In genomic region chr1:36425791-36426190, GRCh38 we compare ENCODE assay signal across 31 cellular contexts. TPM values are rescaled to one million over a fixed set of nuclear protein-coding genes. Genes with fewer than 3 reads are reported as not detected.
DNase-seq lines count a peak whose midpoint lies in the region; ATAC-seq and TF ChIP-seq lines count a peak whose summit lies in the region.
"Had no signal": no experiment of that assay in that cellular context is flagged by ENCODE, and none has a peak within 500 bp of the region (broad histone marks: within the 10 kb centered on the region; RNA-seq: fewer than 3 reads in every experiment).

No MANE protein-coding gene starts in this region.

- H3K36me3 Mint-ChIP-seq in activated CD4-positive, alpha-beta T cell treated with anti-CD3 and anti-CD28 coated beads for 36 hours (ENCODE audit: low read depth): no peaks in the 10 kb centered on the region
- H3K36me3 Mint-ChIP-seq in activated CD4-positive, alpha-beta T cell treated with anti-CD3 and anti-CD28 coated beads, Interleukin-2, amount 10 ng/mL, durations not matched to agents 24 days and 14 days (ENCODE audit: low read depth): no peaks in the 10 kb centered on the region

- intact Hi-C loops in activated CD4-positive, alpha-beta T cell treated with anti-CD3 and anti-CD28 coated beads for 36 hours (cut with DNase I, micrococcal nuclease): no loop called here
- intact Hi-C loops in activated CD4-positive, alpha-beta T cell treated with anti-CD3 and anti-CD28 coated beads, Interleukin-2, amount 10 ng/mL, durations not matched to agents 24 days and 14 days (cut with micrococcal nuclease): no loop called here
- intact Hi-C loops in PC-3 (cut with micrococcal nuclease): no loop called here

- H3K4me1 ChIP-seq in PC-3 (ENCODE audit: insufficient read depth, low read length) (peaks cover 11% of the 10 kb centered on the region), foreskin keratinocyte (peaks cover 6% of the 10 kb centered on the region), smooth muscle cell (ENCODE audit: low read depth) (no peaks in the 10 kb centered on the region)
- H3K4me1 ChIP-seq: Caco-2, pancreas, vagina had no signal

- H3K36me3 ChIP-seq in PC-3 (ENCODE audit: low read depth, low read length) (no peaks in the 10 kb centered on the region), smooth muscle cell (ENCODE audit: low read depth) (no peaks in the 10 kb centered on the region)

- WGBS in smooth muscle cell (ENCODE audit: low lambda C conversion rate): 73% methylated on average over 4 of the region's 4 CpGs

- H3K9ac ChIP-seq in PC-3 (ENCODE audit: low read length): no peak overlapping the region
- peak overlapping the region; percentile 11 for H3K9ac ChIP-seq in smooth muscle cell (ENCODE audit: low read depth)

- no peaks in the 10 kb centered on the region for H3K9me3 Mint-ChIP-seq in activated CD4-positive, alpha-beta T cell treated with anti-CD3 and anti-CD28 coated beads for 36 hours (ENCODE audit: low read depth)
- H3K9me3 Mint-ChIP-seq in activated CD4-positive, alpha-beta T cell treated with anti-CD3 and anti-CD28 coated beads, Interleukin-2, amount 10 ng/mL, durations not matched to agents 24 days and 14 days: no peaks in the 10 kb centered on the region
- H3K9me3 Mint-ChIP-seq: GM23338; HFFc6; stimulated activated memory B cell treated with anti-CD40 and anti-IgM and Interleukin-4, amounts not matched to agents 10 μg/mL and 1 μg/mL and 100 μg/mL, for 72 hours; T-helper 1 cell treated with Interleukin-12 subunit alpha and Interleukin-12 subunit beta and Interleukin-4 antibody, amounts not matched to agents 30 μg/mL and 1 μg/mL, for 36 hours had no signal

- peak; percentile 66 for ATAC-seq in activated CD4-positive, alpha-beta T cell treated with anti-CD3 and anti-CD28 coated beads for 36 hours
- ATAC-seq in PC-3: peak; percentile 64
- peak; percentile 97 for ATAC-seq in foreskin keratinocyte
- ATAC-seq in HG03520 (IDR thresholded peaks at IDR 0.05; ENCODE audit: unreplicated experiment): no peak
- ATAC-seq: GM23338; HepG2; pancreas; stimulated activated memory B cell treated with anti-CD40 and anti-IgM and Interleukin-4, amounts not matched to agents 10 μg/mL and 1 μg/mL and 100 μg/mL, for 72 hours had no signal

- H3K27me3 ChIP-seq in PC-3 (ENCODE audit: low read length): no peaks in the 10 kb centered on the region
- no peaks in the 10 kb centered on the region for H3K27me3 ChIP-seq in foreskin keratinocyte
- H3K27me3 ChIP-seq in smooth muscle cell (ENCODE audit: low read depth): no peaks in the 10 kb centered on the region
- H3K27me3 ChIP-seq: pancreas, testis, vagina had no signal

- no peak overlapping the region for H3K27ac Mint-ChIP-seq in activated CD4-positive, alpha-beta T cell treated with anti-CD3 and anti-CD28 coated beads for 36 hours
- no peak overlapping the region for H3K27ac Mint-ChIP-seq in activated CD4-positive, alpha-beta T cell treated with anti-CD3 and anti-CD28 coated beads, Interleukin-2, amount 10 ng/mL, durations not matched to agents 24 days and 14 days
- H3K27ac Mint-ChIP-seq: GM23338; HFFc6; stimulated activated memory B cell treated with anti-CD40 and anti-IgM and Interleukin-4, amounts not matched to agents 10 μg/mL and 1 μg/mL and 100 μg/mL, for 72 hours; T-helper 1 cell treated with Interleukin-12 subunit alpha and Interleukin-12 subunit beta and Interleukin-4 antibody, amounts not matched to agents 30 μg/mL and 1 μg/mL, for 36 hours had no signal

- H3K9me3 ChIP-seq in PC-3 (ENCODE audit: low read length) (no peaks in the 10 kb centered on the region), smooth muscle cell (replicated peaks; ENCODE audit: low read depth) (no peaks in the 10 kb centered on the region)
- H3K9me3 ChIP-seq: Caco-2, pancreas, testis, vagina had no signal

- CTCF ChIA-PET in activated CD4-positive, alpha-beta T cell treated with anti-CD3 and anti-CD28 coated beads for 36 hours (lab: Charles Lee): interaction anchor here (0.5 to 5.1 kb wide), 5 partner anchors 21 to 141 kb away, joined by 3 to 45 read pairs (median 3); no protein-coding TSS in a partner anchor
- CTCF ChIA-PET in PC-3 (lab: Charles Lee): no interaction called here

- H3K27ac ChIP-seq in PC-3 (ENCODE audit: low read length) (no peak overlapping the region), foreskin keratinocyte (no peak overlapping the region), smooth muscle cell (ENCODE audit: low read depth) (peak overlapping the region; percentile 65)
- H3K27ac ChIP-seq: 22Rv1, C4-2B, HL-60, pancreas, SK-N-MC, testis, vagina had no signal

- no peak overlapping the region for H3K4me3 Mint-ChIP-seq in activated CD4-positive, alpha-beta T cell treated with anti-CD3 and anti-CD28 coated beads for 36 hours
- no peak overlapping the region for H3K4me3 Mint-ChIP-seq in activated CD4-positive, alpha-beta T cell treated with anti-CD3 and anti-CD28 coated beads, Interleukin-2, amount 10 ng/mL, durations not matched to agents 24 days and 14 days
- H3K4me3 Mint-ChIP-seq: GM23338; HFFc6; stimulated activated memory B cell treated with anti-CD40 and anti-IgM and Interleukin-4, amounts not matched to agents 10 μg/mL and 1 μg/mL and 100 μg/mL, for 72 hours; T-helper 1 cell treated with Interleukin-12 subunit alpha and Interleukin-12 subunit beta and Interleukin-4 antibody, amounts not matched to agents 30 μg/mL and 1 μg/mL, for 36 hours had no signal

- no peaks in the 10 kb centered on the region for H3K9me2 ChIP-seq in PC-3 (replicated peaks; ENCODE audit: low read length)

- H2AFZ ChIP-seq in PC-3 (ENCODE audit: low read length) (no peak overlapping the region), smooth muscle cell (ENCODE audit: low read depth) (no peak overlapping the region)
- H2AFZ ChIP-seq: GM23338 had no signal

- H3K4me2 ChIP-seq in PC-3 (ENCODE audit: low read length): peak overlapping the region; percentile 23; the same call in 1 of the 2 replicates
- no peak overlapping the region for H3K4me2 ChIP-seq in smooth muscle cell
- H3K4me2 ChIP-seq: GM23338 had no signal

- H4K20me1 ChIP-seq in PC-3 (ENCODE audit: low read length) (no peaks in the 10 kb centered on the region), smooth muscle cell (ENCODE audit: low read depth) (no peaks in the 10 kb centered on the region)

- no peak overlapping the region for H3K4me3 ChIP-seq in PC-3 (ENCODE audit: low read length)
- no peak overlapping the region for H3K4me3 ChIP-seq in smooth muscle cell
- H3K4me3 ChIP-seq: GM23338, pancreas, SK-N-MC, testis, vagina had no signal

- no TSS peak for BruUV-seq in PC-3 (replicated peaks; lab: Mats Ljungman, UMichigan)

- TF ChIP-seq CTCF in PC-3 (conservative IDR thresholded peaks at IDR 0.05; ENCODE audit: low read depth, low read length): no peak
- TF ChIP-seq CTCF in foreskin keratinocyte (conservative IDR thresholded peaks at IDR 0.05): no peak
- no peak for TF ChIP-seq CTCF in smooth muscle cell (IDR thresholded peaks at IDR 0.05; ENCODE audit: borderline replicate concordance, insufficient read depth, poor library complexity, severe bottlenecking)

- POLR2A ChIA-PET in activated CD4-positive, alpha-beta T cell treated with anti-CD3 and anti-CD28 coated beads for 36 hours (lab: Charles Lee): no interaction called here
- POLR2A ChIA-PET in PC-3 (lab: Charles Lee; ENCODE audit: unreplicated experiment): no interaction called here

- H3K79me2 ChIP-seq in PC-3 (ENCODE audit: low read length) (no peaks in the 10 kb centered on the region), smooth muscle cell (ENCODE audit: low read depth) (no peaks in the 10 kb centered on the region)

- DNase-seq in activated CD4-positive, alpha-beta T cell treated with anti-CD3 and anti-CD28 coated beads for 36 hours: no peak
- DNase-seq in activated CD4-positive, alpha-beta T cell treated with anti-CD3 and anti-CD28 coated beads, Interleukin-2, amount 10 ng/mL, durations not matched to agents 24 days and 14 days: no peak
- peak; percentile 76 for DNase-seq in PC-3
- DNase-seq in foreskin keratinocyte: peak; percentile 77 to 86
- no peak for DNase-seq in smooth muscle cell (lab: John Stamatoyannopoulos, UW; ENCODE audit: unreplicated experiment)
- no peak for DNase-seq in SW480 (ENCODE audit: low spot score)
- DNase-seq in NCI-H526 (lab: John Stamatoyannopoulos, UW): no peak
- DNase-seq: activated CD4-positive, CD25-positive, alpha-beta regulatory T cell treated with anti-CD3 and anti-CD28 coated beads, Interleukin-2, amount 50 U/mL, for 72 hours; activated naive CD4-positive, alpha-beta T cell treated with Interleukin-2 at 50 U/mL for 16 hours; Caco-2; DND-41; HFFc6; NCI-H1048; NCI-H187 treated with DMSO at 0.1 percent for 48 hours; NCI-H226; pancreas; stimulated activated CD4-positive, alpha-beta T cell treated with anti-CD3 and anti-CD28 coated beads, Interleukin-2, amount 100 ng/mL, for 48 hours; testis had no signal

- H3F3A ChIP-seq in PC-3 (ENCODE audit: low read length, unreplicated experiment): no peaks in the 10 kb centered on the region
- no peaks in the 10 kb centered on the region for H3F3A ChIP-seq in smooth muscle cell (ENCODE audit: low read depth)

- peaks cover 11% of the 10 kb centered on the region for H3K4me1 Mint-ChIP-seq in activated CD4-positive, alpha-beta T cell treated with anti-CD3 and anti-CD28 coated beads for 36 hours
- H3K4me1 Mint-ChIP-seq in activated CD4-positive, alpha-beta T cell treated with anti-CD3 and anti-CD28 coated beads, Interleukin-2, amount 10 ng/mL, durations not matched to agents 24 days and 14 days: peaks cover 8% of the 10 kb centered on the region

- H3K27me3 Mint-ChIP-seq in activated CD4-positive, alpha-beta T cell treated with anti-CD3 and anti-CD28 coated beads for 36 hours: no peaks in the 10 kb centered on the region
- H3K27me3 Mint-ChIP-seq in activated CD4-positive, alpha-beta T cell treated with anti-CD3 and anti-CD28 coated beads, Interleukin-2, amount 10 ng/mL, durations not matched to agents 24 days and 14 days: peaks cover under 1% of the 10 kb centered on the region
- H3K27me3 Mint-ChIP-seq: stimulated activated memory B cell treated with anti-CD40 and anti-IgM and Interleukin-4, amounts not matched to agents 10 μg/mL and 1 μg/mL and 100 μg/mL, for 72 hours had no signal

RNA-seq across cellular contexts. Expression of gene OSCP1, which starts 24.5 kb away (rescaled TPM):
- total RNA-seq in activated CD4-positive, alpha-beta T cell treated with anti-CD3 and anti-CD28 coated beads for 36 hours: 1 to 10 TPM; 2.2 to 2.8 TPM
- total RNA-seq in activated CD4-positive, alpha-beta T cell treated with anti-CD3 and anti-CD28 coated beads, Interleukin-2, amount 10 ng/mL, durations not matched to agents 24 days and 14 days: 0.82 and 0.92 TPM in 2 replicates
- total RNA-seq in PC-3 (2014; rRNA removed) (3.8 and 7.3 TPM in 2 replicates), foreskin keratinocyte (4.4 and 5.8 TPM in 2 replicates), smooth muscle cell (6.0 and 13.5 TPM in 2 replicates)
- polyA plus RNA-seq in foreskin keratinocyte (4.9 TPM in 2 replicates), smooth muscle cell (10.7 and 11.2 TPM in 2 replicates)

RNA-seq across cellular contexts. Expression of gene LSM10, which starts 28.1 kb away (rescaled TPM):
- total RNA-seq in activated CD4-positive, alpha-beta T cell treated with anti-CD3 and anti-CD28 coated beads for 36 hours: 10 to 100 TPM; 40.6 to 44.0 TPM
- 58.6 and 61.6 TPM in 2 replicates for total RNA-seq in activated CD4-positive, alpha-beta T cell treated with anti-CD3 and anti-CD28 coated beads, Interleukin-2, amount 10 ng/mL, durations not matched to agents 24 days and 14 days
- 19.2 and 35.2 TPM in 2 replicates for total RNA-seq in PC-3 (2014; rRNA removed)
- total RNA-seq in foreskin keratinocyte: 16.1 and 25.6 TPM in 2 replicates
- 73.4 and 73.9 TPM in 2 replicates for polyA plus RNA-seq in foreskin keratinocyte
- 6.9 and 12.2 TPM in 2 replicates for total RNA-seq in smooth muscle cell
- polyA plus RNA-seq in smooth muscle cell: 59.4 and 72.9 TPM in 2 replicates

RNA-seq across cellular contexts. Expression of gene MRPS15, which starts 38.4 kb away (rescaled TPM):
- 100 to 1,000 TPM; 123 to 169 TPM for total RNA-seq in activated CD4-positive, alpha-beta T cell treated with anti-CD3 and anti-CD28 coated beads for 36 hours
- 117 and 126 TPM in 2 replicates for total RNA-seq in activated CD4-positive, alpha-beta T cell treated with anti-CD3 and anti-CD28 coated beads, Interleukin-2, amount 10 ng/mL, durations not matched to agents 24 days and 14 days
- total RNA-seq in PC-3 (2014; rRNA removed) (164 and 213 TPM in 2 replicates), foreskin keratinocyte (166 and 181 TPM in 2 replicates), smooth muscle cell (71.3 and 78.3 TPM in 2 replicates)
- polyA plus RNA-seq in foreskin keratinocyte (231 and 260 TPM in 2 replicates), smooth muscle cell (132 and 141 TPM in 2 replicates)

RNA-seq across cellular contexts. Expression of gene STK40, which starts 40.1 kb away (rescaled TPM):
- 10 to 100 TPM; 38.8 to 51.3 TPM for total RNA-seq in activated CD4-positive, alpha-beta T cell treated with anti-CD3 and anti-CD28 coated beads for 36 hours
- total RNA-seq in activated CD4-positive, alpha-beta T cell treated with anti-CD3 and anti-CD28 coated beads, Interleukin-2, amount 10 ng/mL, durations not matched to agents 24 days and 14 days: 40.6 and 51.3 TPM in 2 replicates
- total RNA-seq in PC-3 (2014; rRNA removed) (14.4 and 15.9 TPM in 2 replicates), foreskin keratinocyte (11.5 and 12.6 TPM in 2 replicates), smooth muscle cell (7.2 and 8.4 TPM in 2 replicates)
- polyA plus RNA-seq in foreskin keratinocyte (8.4 and 8.7 TPM in 2 replicates), smooth muscle cell (18.8 and 28.3 TPM in 2 replicates)

RNA-seq across cellular contexts. Expression of gene CSF3R, which starts 56.9 kb away (rescaled TPM):
- under 1 TPM; 0.33 to 0.41 TPM for total RNA-seq in activated CD4-positive, alpha-beta T cell treated with anti-CD3 and anti-CD28 coated beads for 36 hours
- total RNA-seq in activated CD4-positive, alpha-beta T cell treated with anti-CD3 and anti-CD28 coated beads, Interleukin-2, amount 10 ng/mL, durations not matched to agents 24 days and 14 days: 0.07 and 0.16 TPM in 2 replicates
- not detected in 2 replicates for total RNA-seq in PC-3 (2014; rRNA removed)
- total RNA-seq in foreskin keratinocyte: not detected in 2 replicates
- polyA plus RNA-seq in foreskin keratinocyte: not detected in 2 replicates
- total RNA-seq in smooth muscle cell: 0.31 and 6.7 TPM in 2 replicates
- 0.46 and 1.1 TPM in 2 replicates for polyA plus RNA-seq in smooth muscle cell
- total RNA-seq: GM23338, HFFc6, lung microvascular endothelial cell, RPMI7951 had no signal
- polyA plus RNA-seq: GM23338, neural cell had no signal

Comparison
In these comparisons a context has a peak if more than half of its experiments do, and no peak if none do; other contexts are left out.
1. DNase-seq: peak in PC-3 (single experiment) and foreskin keratinocyte (2 of 2); none in activated CD4-positive, alpha-beta T cell treated with anti-CD3 and anti-CD28 coated beads for 36 hours (single experiment), activated CD4-positive, alpha-beta T cell treated with anti-CD3 and anti-CD28 coated beads, Interleukin-2, amount 10 ng/mL, durations not matched to agents 24 days and 14 days (single experiment), smooth muscle cell (single experiment), SW480 (single experiment) and NCI-H526 (0 of 2).